ENCODE assay signal across 8 cellular contexts in the genomic region with DNA sequence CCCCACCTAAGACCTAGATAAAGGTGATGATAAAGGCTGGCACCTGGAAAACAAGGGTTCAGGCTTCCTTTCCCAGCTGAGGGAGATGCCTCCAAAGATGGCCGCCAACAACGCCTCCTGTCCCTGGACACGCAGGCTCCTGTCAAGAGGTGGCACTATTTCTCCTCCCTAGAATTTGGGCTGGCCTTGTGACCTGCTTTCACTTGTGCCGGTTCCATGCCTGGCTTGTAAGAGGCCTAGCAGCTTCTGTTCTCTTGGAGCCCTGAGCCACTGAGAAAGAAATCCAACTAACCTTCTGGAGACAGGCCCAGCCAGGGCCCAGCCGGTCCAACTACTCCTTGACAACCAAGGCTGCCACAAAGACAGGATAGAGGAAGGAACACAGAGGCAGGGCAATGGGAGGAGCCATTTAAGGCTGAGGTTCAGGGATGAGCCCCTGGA.
DNase-seq lines count a peak whose midpoint lies in the region; ATAC-seq and TF ChIP-seq lines count a peak whose summit lies in the region.

No MANE protein-coding gene starts in this region.

- TF ChIP-seq POLR2A in NB4 (IDR thresholded peaks at IDR 0.05; ENCODE audit: extremely low read depth, insufficient read length), result no peak

- H3K9me3 Mint-ChIP-seq in WTC11, result no peaks in the 10 kb centered on the region

- H3K4me1 Mint-ChIP-seq in WTC11, result no peaks in the 10 kb centered on the region

- no peak overlapping the region for H3K4me3 ChIP-seq in NB4 (ENCODE audit: low read depth, low read length)
- H3K4me3 ChIP-seq in choroid plexus epithelial cell (ENCODE audit: low read depth, low read length), result no peak overlapping the region

- POLR2A ChIA-PET in WTC11 (lab: Charles Lee), result no interaction called here

- H3K27ac Mint-ChIP-seq in WTC11, result peak overlapping the region; percentile 76

- TF ChIP-seq CTCF in NB4 (IDR thresholded peaks at IDR 0.05; ENCODE audit: low read depth, low read length) (peak; percentile 79), WTC11 (IDR thresholded peaks at IDR 0.05) (no peak), choroid plexus epithelial cell (conservative IDR thresholded peaks at IDR 0.05; ENCODE audit: low read depth, low read length) (peak; percentile 62)

- peak; percentile 81 for DNase-seq in ELR (ENCODE audit: low read depth)
- DNase-seq in NB4 (ENCODE audit: low read depth), result peak; percentile 81
- peak; percentile 71 for DNase-seq in WTC11 (ENCODE audit: low spot score)
- peak; percentile 64 for DNase-seq in choroid plexus epithelial cell (ENCODE audit: low read depth)
- peak; percentile 48 to 59 for DNase-seq in left colon
- DNase-seq in stimulated activated CD4-positive, alpha-beta T cell treated with anti-CD3 and anti-CD28 coated beads, TNF-alpha, amount 100 ng/mL, for 1 hour (ENCODE audit: low read depth in 3 of 3, low spot score in 1 of 3), result peak; percentile 9 to 13 (median 12)
- DNase-seq in DMS79 treated with DMSO at 0.1 percent for 48 hours (lab: John Stamatoyannopoulos, UW), result no peak

- no peaks in the 10 kb centered on the region; the same call in 1 of the 2 replicates for H3K27me3 Mint-ChIP-seq in WTC11 (ENCODE audit: low read depth)

- intact Hi-C loops in left colon (cut with DNase I, micrococcal nuclease), result loop anchor here in 1 of 2 donors (5.0 kb wide), 1 partner anchor 134 kb away; no protein-coding TSS in a partner anchor

- ATAC-seq in WTC11 (peak; percentile 97), left colon (peak; percentile 92), HG03025 (IDR thresholded peaks at IDR 0.05; ENCODE audit: low FRiP score, unreplicated experiment) (no peak)

- CTCF ChIA-PET in WTC11 (lab: Charles Lee), result interaction anchor here (0.6 to 6.2 kb wide), 20 partner anchors 13 to 197 kb away, joined by 3 to 51 read pairs (median 6); a partner anchor contains a TSS

- no peaks in the 10 kb centered on the region for H3K36me3 Mint-ChIP-seq in WTC11

- H3K4me3 Mint-ChIP-seq in WTC11, result no peak overlapping the region

TF ChIP-seq in WTC11, 78 proteins besides CTCF, POLR2A, EP300 and RAD21:
- TF ChIP-seq RORB (CRISPR knock-in tag; IDR thresholded peaks at IDR 0.05) (no peak), GABPB1 (CRISPR knock-in tag; IDR thresholded peaks at IDR 0.05) (peak; percentile 75), IRF2 (CRISPR knock-in tag; IDR thresholded peaks at IDR 0.05; ENCODE audit: borderline replicate concordance, low read depth) (no peak)
- TF ChIP-seq, protein P1, sequence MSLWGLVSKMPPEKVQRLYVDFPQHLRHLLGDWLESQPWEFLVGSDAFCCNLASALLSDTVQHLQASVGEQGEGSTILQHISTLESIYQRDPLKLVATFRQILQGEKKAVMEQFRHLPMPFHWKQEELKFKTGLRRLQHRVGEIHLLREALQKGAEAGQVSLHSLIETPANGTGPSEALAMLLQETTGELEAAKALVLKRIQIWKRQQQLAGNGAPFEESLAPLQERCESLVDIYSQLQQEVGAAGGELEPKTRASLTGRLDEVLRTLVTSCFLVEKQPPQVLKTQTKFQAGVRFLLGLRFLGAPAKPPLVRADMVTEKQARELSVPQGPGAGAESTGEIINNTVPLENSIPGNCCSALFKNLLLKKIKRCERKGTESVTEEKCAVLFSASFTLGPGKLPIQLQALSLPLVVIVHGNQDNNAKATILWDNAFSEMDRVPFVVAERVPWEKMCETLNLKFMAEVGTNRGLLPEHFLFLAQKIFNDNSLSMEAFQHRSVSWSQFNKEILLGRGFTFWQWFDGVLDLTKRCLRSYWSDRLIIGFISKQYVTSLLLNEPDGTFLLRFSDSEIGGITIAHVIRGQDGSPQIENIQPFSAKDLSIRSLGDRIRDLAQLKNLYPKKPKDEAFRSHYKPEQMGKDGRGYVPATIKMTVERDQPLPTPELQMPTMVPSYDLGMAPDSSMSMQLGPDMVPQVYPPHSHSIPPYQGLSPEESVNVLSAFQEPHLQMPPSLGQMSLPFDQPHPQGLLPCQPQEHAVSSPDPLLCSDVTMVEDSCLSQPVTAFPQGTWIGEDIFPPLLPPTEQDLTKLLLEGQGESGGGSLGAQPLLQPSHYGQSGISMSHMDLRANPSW (CRISPR knock-in tag; conservative IDR thresholded peaks at IDR 0.05; ENCODE audit: low read depth), result no peak
- TF ChIP-seq, protein P2, sequence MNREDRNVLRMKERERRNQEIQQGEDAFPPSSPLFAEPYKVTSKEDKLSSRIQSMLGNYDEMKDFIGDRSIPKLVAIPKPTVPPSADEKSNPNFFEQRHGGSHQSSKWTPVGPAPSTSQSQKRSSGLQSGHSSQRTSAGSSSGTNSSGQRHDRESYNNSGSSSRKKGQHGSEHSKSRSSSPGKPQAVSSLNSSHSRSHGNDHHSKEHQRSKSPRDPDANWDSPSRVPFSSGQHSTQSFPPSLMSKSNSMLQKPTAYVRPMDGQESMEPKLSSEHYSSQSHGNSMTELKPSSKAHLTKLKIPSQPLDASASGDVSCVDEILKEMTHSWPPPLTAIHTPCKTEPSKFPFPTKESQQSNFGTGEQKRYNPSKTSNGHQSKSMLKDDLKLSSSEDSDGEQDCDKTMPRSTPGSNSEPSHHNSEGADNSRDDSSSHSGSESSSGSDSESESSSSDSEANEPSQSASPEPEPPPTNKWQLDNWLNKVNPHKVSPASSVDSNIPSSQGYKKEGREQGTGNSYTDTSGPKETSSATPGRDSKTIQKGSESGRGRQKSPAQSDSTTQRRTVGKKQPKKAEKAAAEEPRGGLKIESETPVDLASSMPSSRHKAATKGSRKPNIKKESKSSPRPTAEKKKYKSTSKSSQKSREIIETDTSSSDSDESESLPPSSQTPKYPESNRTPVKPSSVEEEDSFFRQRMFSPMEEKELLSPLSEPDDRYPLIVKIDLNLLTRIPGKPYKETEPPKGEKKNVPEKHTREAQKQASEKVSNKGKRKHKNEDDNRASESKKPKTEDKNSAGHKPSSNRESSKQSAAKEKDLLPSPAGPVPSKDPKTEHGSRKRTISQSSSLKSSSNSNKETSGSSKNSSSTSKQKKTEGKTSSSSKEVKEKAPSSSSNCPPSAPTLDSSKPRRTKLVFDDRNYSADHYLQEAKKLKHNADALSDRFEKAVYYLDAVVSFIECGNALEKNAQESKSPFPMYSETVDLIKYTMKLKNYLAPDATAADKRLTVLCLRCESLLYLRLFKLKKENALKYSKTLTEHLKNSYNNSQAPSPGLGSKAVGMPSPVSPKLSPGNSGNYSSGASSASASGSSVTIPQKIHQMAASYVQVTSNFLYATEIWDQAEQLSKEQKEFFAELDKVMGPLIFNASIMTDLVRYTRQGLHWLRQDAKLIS (CRISPR knock-in tag; IDR thresholded peaks at IDR 0.05; ENCODE audit: borderline replicate concordance), result no peak
- TF ChIP-seq, protein P3, sequence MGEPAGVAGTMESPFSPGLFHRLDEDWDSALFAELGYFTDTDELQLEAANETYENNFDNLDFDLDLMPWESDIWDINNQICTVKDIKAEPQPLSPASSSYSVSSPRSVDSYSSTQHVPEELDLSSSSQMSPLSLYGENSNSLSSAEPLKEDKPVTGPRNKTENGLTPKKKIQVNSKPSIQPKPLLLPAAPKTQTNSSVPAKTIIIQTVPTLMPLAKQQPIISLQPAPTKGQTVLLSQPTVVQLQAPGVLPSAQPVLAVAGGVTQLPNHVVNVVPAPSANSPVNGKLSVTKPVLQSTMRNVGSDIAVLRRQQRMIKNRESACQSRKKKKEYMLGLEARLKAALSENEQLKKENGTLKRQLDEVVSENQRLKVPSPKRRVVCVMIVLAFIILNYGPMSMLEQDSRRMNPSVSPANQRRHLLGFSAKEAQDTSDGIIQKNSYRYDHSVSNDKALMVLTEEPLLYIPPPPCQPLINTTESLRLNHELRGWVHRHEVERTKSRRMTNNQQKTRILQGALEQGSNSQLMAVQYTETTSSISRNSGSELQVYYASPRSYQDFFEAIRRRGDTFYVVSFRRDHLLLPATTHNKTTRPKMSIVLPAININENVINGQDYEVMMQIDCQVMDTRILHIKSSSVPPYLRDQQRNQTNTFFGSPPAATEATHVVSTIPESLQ (CRISPR knock-in tag; IDR thresholded peaks at IDR 0.05), result no peak
- TF ChIP-seq, protein P4, sequence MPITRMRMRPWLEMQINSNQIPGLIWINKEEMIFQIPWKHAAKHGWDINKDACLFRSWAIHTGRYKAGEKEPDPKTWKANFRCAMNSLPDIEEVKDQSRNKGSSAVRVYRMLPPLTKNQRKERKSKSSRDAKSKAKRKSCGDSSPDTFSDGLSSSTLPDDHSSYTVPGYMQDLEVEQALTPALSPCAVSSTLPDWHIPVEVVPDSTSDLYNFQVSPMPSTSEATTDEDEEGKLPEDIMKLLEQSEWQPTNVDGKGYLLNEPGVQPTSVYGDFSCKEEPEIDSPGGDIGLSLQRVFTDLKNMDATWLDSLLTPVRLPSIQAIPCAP (CRISPR knock-in tag; IDR thresholded peaks at IDR 0.05), result no peak
- TF ChIP-seq, protein P5, sequence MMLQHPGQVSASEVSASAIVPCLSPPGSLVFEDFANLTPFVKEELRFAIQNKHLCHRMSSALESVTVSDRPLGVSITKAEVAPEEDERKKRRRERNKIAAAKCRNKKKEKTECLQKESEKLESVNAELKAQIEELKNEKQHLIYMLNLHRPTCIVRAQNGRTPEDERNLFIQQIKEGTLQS (CRISPR knock-in tag; conservative IDR thresholded peaks at IDR 0.05), result no peak
- TF ChIP-seq, protein P6, sequence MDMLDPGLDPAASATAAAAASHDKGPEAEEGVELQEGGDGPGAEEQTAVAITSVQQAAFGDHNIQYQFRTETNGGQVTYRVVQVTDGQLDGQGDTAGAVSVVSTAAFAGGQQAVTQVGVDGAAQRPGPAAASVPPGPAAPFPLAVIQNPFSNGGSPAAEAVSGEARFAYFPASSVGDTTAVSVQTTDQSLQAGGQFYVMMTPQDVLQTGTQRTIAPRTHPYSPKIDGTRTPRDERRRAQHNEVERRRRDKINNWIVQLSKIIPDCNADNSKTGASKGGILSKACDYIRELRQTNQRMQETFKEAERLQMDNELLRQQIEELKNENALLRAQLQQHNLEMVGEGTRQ (CRISPR knock-in tag; IDR thresholded peaks at IDR 0.05), result peak; percentile 44; the same call in 1 of the 2 replicates
